8 cellular contexts compared by ENCODE assay signal in the genomic region with DNA sequence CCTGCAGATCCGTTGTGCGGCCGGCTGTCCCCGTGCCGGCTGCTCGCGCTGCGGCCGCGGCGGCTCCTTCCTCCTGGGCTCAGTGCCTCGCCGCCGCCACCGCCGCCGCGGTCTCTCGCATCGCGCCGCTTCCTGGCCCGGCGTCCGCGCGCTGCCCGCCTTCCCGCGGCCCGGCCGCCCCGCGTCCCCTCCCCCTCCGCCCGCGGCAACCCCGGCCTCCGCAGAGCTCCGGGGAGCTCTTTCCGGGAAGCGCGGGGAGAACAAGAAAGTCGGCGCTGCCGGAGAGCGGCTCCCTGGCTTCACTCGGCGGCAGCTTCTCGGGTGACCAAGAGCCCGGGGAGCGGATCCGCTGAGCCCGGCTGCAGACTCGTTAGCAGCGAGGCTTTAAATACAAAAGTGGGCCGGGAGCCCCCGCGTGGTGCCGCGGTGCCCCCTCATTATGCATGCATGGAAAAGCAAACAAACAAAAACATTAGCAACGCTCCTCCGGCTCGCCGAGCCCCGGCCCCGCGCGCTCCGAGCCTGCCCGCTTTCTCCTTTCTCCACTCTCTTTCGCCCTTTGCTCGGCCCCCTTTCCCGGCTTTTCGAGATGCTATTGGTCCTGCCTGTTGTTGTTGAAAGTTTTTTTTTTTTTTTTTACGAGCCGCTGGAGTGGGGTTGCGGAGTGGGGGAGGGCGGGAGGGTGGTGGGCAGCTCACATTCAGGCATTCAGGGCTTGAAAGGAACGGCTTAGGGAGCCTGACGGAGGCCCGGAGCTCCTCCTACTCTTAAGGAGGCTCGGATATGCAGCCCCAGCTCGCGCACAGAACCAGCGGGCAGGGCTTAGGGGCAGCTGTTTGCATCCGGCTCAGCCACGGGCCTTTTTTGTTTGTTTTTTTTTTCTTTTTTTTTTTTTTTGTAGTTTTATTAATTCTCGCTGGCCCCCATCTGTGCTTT. TPM values are rescaled to one million over a fixed set of nuclear protein-coding genes. Genes with fewer than 3 reads are reported as not detected.
DNase-seq lines count a peak whose midpoint lies in the region; ATAC-seq and TF ChIP-seq lines count a peak whose summit lies in the region.

A gene with protein sequence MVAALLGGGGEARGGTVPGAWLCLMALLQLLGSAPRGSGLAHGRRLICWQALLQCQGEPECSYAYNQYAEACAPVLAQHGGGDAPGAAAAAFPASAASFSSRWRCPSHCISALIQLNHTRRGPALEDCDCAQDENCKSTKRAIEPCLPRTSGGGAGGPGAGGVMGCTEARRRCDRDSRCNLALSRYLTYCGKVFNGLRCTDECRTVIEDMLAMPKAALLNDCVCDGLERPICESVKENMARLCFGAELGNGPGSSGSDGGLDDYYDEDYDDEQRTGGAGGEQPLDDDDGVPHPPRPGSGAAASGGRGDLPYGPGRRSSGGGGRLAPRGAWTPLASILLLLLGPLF (minus strand): TSS at position 361 of the 936 bp plus-strand sequence. CDS start 727 bp downstream, outside the sequence.

- no peaks in the 10 kb centered on the region for H3K9me3 ChIP-seq in neutrophil
- no peaks in the 10 kb centered on the region for H3K9me3 ChIP-seq in subcutaneous abdominal adipose tissue (ENCODE audit: control insufficient read depth in 5 of 5, low read length in 5 of 5)

- peak within 1 kb of the TSS in 3 of 5 donors; percentile 37 to 79 (median 63) for H3K9ac ChIP-seq in subcutaneous abdominal adipose tissue (ENCODE audit: low read length in 5 of 5)

- H3K27me3 ChIP-seq in neutrophil (peaks cover 89% of the 10 kb centered on the region), subcutaneous abdominal adipose tissue (ENCODE audit: control insufficient read depth in 5 of 5, insufficient read depth in 4 of 5, low read length in 5 of 5) (no peaks in the 10 kb centered on the region)

- H3K27me3 Mint-ChIP-seq in activated naive CD4-positive, alpha-beta T cell treated with anti-CD3 and anti-CD28 coated beads, Interleukin-2, amount 50 U/mL, for 24 hours, result peaks cover 22% of the 10 kb centered on the region

- in situ Hi-C loops in SK-MEL-5 (cut with HindIII; ENCODE audit: low pct_unique_long_range_greater_than_20kb, low sequenced_read_pairs), result no loop called here

- no peak for TF ChIP-seq CTCF in neutrophil (IDR thresholded peaks at IDR 0.05)

- H3K4me3 Mint-ChIP-seq in activated naive CD4-positive, alpha-beta T cell treated with anti-CD3 and anti-CD28 coated beads, Interleukin-2, amount 50 U/mL, for 24 hours, result peak within 1 kb of the TSS; percentile 88

- H3K27ac ChIP-seq in neutrophil (no peak within 1 kb of the TSS), subcutaneous abdominal adipose tissue (ENCODE audit: low read depth, low read length) (peak within 1 kb of the TSS; percentile 85)

- peaks cover 2% of the 10 kb centered on the region for H3K36me3 Mint-ChIP-seq in activated naive CD4-positive, alpha-beta T cell treated with anti-CD3 and anti-CD28 coated beads, Interleukin-2, amount 50 U/mL, for 24 hours

- ATAC-seq in GM19467 (IDR thresholded peaks at IDR 0.05; ENCODE audit: unreplicated experiment), result peak; percentile 55

- H3K9me3 Mint-ChIP-seq in activated naive CD4-positive, alpha-beta T cell treated with anti-CD3 and anti-CD28 coated beads, Interleukin-2, amount 50 U/mL, for 24 hours, result no peaks in the 10 kb centered on the region

- no peak within 1 kb of the TSS for H3K27ac Mint-ChIP-seq in activated naive CD4-positive, alpha-beta T cell treated with anti-CD3 and anti-CD28 coated beads, Interleukin-2, amount 50 U/mL, for 24 hours

- peaks cover 24% of the 10 kb centered on the region for H3K4me1 Mint-ChIP-seq in activated naive CD4-positive, alpha-beta T cell treated with anti-CD3 and anti-CD28 coated beads, Interleukin-2, amount 50 U/mL, for 24 hours

- H3K36me3 ChIP-seq in neutrophil (no peaks in the 10 kb centered on the region), subcutaneous abdominal adipose tissue (ENCODE audit: control insufficient read depth in 5 of 5, insufficient read depth in 5 of 5, low read length in 5 of 5) (no peaks in the 10 kb centered on the region)

- peak within 1 kb of the TSS; percentile 46 to 58 for H3K4me3 ChIP-seq in neutrophil (ENCODE audit: low read depth in 1 of 2, low read length in 1 of 2)
- peak within 1 kb of the TSS; percentile 67 to 99 (median 89) for H3K4me3 ChIP-seq in subcutaneous abdominal adipose tissue (ENCODE audit: low read depth in 1 of 5, low read length in 5 of 5)

- DNase-seq in CD1c-positive myeloid dendritic cell (ENCODE audit: extremely low spot score) (peak; percentile 64), HUDEP-2 (lab: John Stamatoyannopoulos, UW; ENCODE audit: unreplicated experiment in 76 of 76) (peak in 41 of 76 experiments; percentile 1 to 59 (median 29)), SK-MEL-5 (ENCODE audit: low read depth, low spot score) (peak; percentile 96), germinal center (ENCODE audit: low spot score) (peak; percentile 72)

- peaks cover 21 to 27% of the 10 kb centered on the region in 2 experiments for H3K4me1 ChIP-seq in neutrophil (ENCODE audit: control insufficient read depth in 1 of 2, insufficient read depth in 1 of 2, low read depth in 1 of 2, low read length in 1 of 2)
- H3K4me1 ChIP-seq in subcutaneous abdominal adipose tissue (ENCODE audit: control insufficient read depth in 5 of 5, insufficient read depth in 5 of 5, low read length in 5 of 5), result peaks cover 0 to 44% (median 32%) of the 10 kb centered on the region in 5 donors

RNA-seq across cellular contexts. Expression of the gene that starts here (rescaled TPM):
- 15.9 and 19.6 TPM in 2 replicates for total RNA-seq in SK-MEL-5 (2014; rRNA removed; shearing (Covaris generic))
- polyA plus RNA-seq in SK-MEL-5 (2015; cell fraction: cytosol; rRNA removed), result 22.1 and 22.2 TPM in 2 replicates
- 3.8 and 6.2 TPM in 2 replicates for polyA plus RNA-seq in SK-MEL-5 (2015; cell fraction: nucleus; rRNA removed)

Comparison
In these comparisons a context has a peak if more than half of its experiments do, and no peak if none do; other contexts are left out.
1. DNase-seq: peak in every context shown above with its lines; median percentile 96 in SK-MEL-5; 72 in germinal center; 64 in CD1c-positive myeloid dendritic cell; 29 in HUDEP-2.